Comparison of ENCODE assay signal across 11 cellular contexts in the genomic region with DNA sequence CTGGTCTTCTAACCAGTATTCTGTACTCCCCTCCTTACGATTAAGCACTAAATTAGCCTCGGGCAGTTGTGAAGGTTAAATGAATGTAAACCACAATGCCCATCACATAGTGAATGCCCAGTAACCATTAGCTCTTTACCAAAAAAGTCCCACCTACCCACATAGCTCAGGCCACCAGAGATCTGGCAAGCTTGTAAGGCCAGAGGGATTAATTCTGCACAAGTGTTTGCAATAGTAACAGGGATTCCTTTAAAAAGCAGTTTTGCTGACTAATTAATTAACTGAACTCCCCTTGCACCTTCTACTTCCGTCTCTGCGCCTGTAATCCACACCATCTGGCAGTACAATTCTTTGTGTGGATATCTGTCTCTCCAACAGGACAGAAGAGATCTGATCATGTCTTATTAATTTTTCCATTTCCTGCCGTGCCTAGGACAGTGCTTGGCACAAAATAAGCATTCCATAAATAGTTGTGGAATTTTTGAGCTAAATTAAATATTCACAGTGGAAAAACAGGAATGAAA. TPM values are rescaled to one million over a fixed set of nuclear protein-coding genes. Genes with fewer than 3 reads are reported as not detected.
DNase-seq lines count a peak whose midpoint lies in the region; ATAC-seq and TF ChIP-seq lines count a peak whose summit lies in the region.
"Had no signal": no experiment of that assay in that cellular context is flagged by ENCODE, and none has a peak within 500 bp of the region (broad histone marks: within the 10 kb centered on the region; RNA-seq: fewer than 3 reads in every experiment).

No MANE protein-coding gene starts in this region.

- peak overlapping the region; percentile 43 for H3K4me2 ChIP-seq in hepatocyte

- H3K27ac ChIP-seq in C4-2B (peak overlapping the region; percentile 61; the same call in 1 of the 2 replicates), SJCRH30 (no peak overlapping the region), hepatocyte (peak overlapping the region; percentile 26)
- H3K27ac ChIP-seq: suprapubic skin had no signal

- H3K27ac Mint-ChIP-seq in HFFc6, result no peak overlapping the region
- no peak overlapping the region for H3K27ac Mint-ChIP-seq in activated naive CD8-positive, alpha-beta T cell treated with anti-CD3 and anti-CD28 coated beads, Interleukin-2, amount 50 U/mL, for 24 hours
- H3K27ac Mint-ChIP-seq: CD4-positive, alpha-beta T cell had no signal

- DNase-seq in HFFc6 (no peak), SJCRH30 (peak; percentile 39 to 73), hepatocyte (ENCODE audit: low spot score) (no peak), kidney tubule cell (ENCODE audit: low spot score) (no peak), SKM-1 (lab: John Stamatoyannopoulos, UW; ENCODE audit: unreplicated experiment) (no peak)
- no peak for DNase-seq in activated T-cell treated with anti-CD3 and anti-CD28 coated beads, Interleukin-2, amount 50 U/mL, for 48 hours
- no peak for DNase-seq in activated naive CD8-positive, alpha-beta T cell treated with anti-CD3 and anti-CD28 coated beads, Interleukin-2, amount 50 U/mL, for 24 hours
- DNase-seq: CD4-positive, alpha-beta T cell had no signal

- TF ChIP-seq CTCF in C4-2B (conservative IDR thresholded peaks at IDR 0.05) (no peak), HFFc6 (IDR thresholded peaks at IDR 0.05) (no peak), hepatocyte (IDR thresholded peaks at IDR 0.05; ENCODE audit: poor library complexity) (no peak)

- H3K79me2 ChIP-seq in hepatocyte, result no peaks in the 10 kb centered on the region

- H3K9me2 ChIP-seq in hepatocyte (replicated peaks; ENCODE audit: insufficient read depth), result no peaks in the 10 kb centered on the region

- H3K36me3 ChIP-seq in SJCRH30, result no peaks in the 10 kb centered on the region
- H3K36me3 ChIP-seq in hepatocyte (replicated peaks; ENCODE audit: insufficient read depth, low read depth), result no peaks in the 10 kb centered on the region
- H3K36me3 ChIP-seq: gastroesophageal sphincter, suprapubic skin had no signal

- H3K9me3 ChIP-seq in SJCRH30 (replicated peaks) (no peaks in the 10 kb centered on the region), hepatocyte (ENCODE audit: low read depth) (no peaks in the 10 kb centered on the region)
- H3K9me3 ChIP-seq: gastroesophageal sphincter, suprapubic skin had no signal

- no peaks in the 10 kb centered on the region for H3K9me3 Mint-ChIP-seq in HFFc6
- no peaks in the 10 kb centered on the region for H3K9me3 Mint-ChIP-seq in activated naive CD8-positive, alpha-beta T cell treated with anti-CD3 and anti-CD28 coated beads, Interleukin-2, amount 50 U/mL, for 24 hours
- H3K9me3 Mint-ChIP-seq: CD4-positive, alpha-beta T cell had no signal

- peaks cover 20% of the 10 kb centered on the region for H3K4me1 Mint-ChIP-seq in HFFc6 (ENCODE audit: low read depth)
- no peaks in the 10 kb centered on the region for H3K4me1 Mint-ChIP-seq in activated naive CD8-positive, alpha-beta T cell treated with anti-CD3 and anti-CD28 coated beads, Interleukin-2, amount 50 U/mL, for 24 hours

- H2AFZ ChIP-seq in hepatocyte, result no peak overlapping the region

- H4K20me1 ChIP-seq in hepatocyte (ENCODE audit: insufficient read depth, poor library complexity, severe bottlenecking), result no peaks in the 10 kb centered on the region

- 56% methylated on average over 5 of the region's 5 CpGs for WGBS in hepatocyte (ENCODE audit: low lambda C conversion rate, missing lambda C conversion rate)

- H3K27me3 ChIP-seq in SJCRH30 (no peaks in the 10 kb centered on the region), hepatocyte (no peaks in the 10 kb centered on the region)
- H3K27me3 ChIP-seq: gastroesophageal sphincter, suprapubic skin had no signal

- H3K4me3 ChIP-seq in SJCRH30 (no peak overlapping the region), hepatocyte (no peak overlapping the region)
- H3K4me3 ChIP-seq: gastroesophageal sphincter, suprapubic skin had no signal

- peaks cover 20% of the 10 kb centered on the region for H3K27me3 Mint-ChIP-seq in HFFc6 (ENCODE audit: insufficient read depth)
- peaks cover 10% of the 10 kb centered on the region for H3K27me3 Mint-ChIP-seq in activated naive CD8-positive, alpha-beta T cell treated with anti-CD3 and anti-CD28 coated beads, Interleukin-2, amount 50 U/mL, for 24 hours

- peak overlapping the region; percentile 77; the same call in 1 of the 2 replicates for H3K4me3 Mint-ChIP-seq in HFFc6
- no peak overlapping the region for H3K4me3 Mint-ChIP-seq in activated naive CD8-positive, alpha-beta T cell treated with anti-CD3 and anti-CD28 coated beads, Interleukin-2, amount 50 U/mL, for 24 hours
- H3K4me3 Mint-ChIP-seq: CD4-positive, alpha-beta T cell had no signal

- no peaks in the 10 kb centered on the region for H3K36me3 Mint-ChIP-seq in HFFc6 (ENCODE audit: low read depth)
- H3K36me3 Mint-ChIP-seq in activated naive CD8-positive, alpha-beta T cell treated with anti-CD3 and anti-CD28 coated beads, Interleukin-2, amount 50 U/mL, for 24 hours (ENCODE audit: low read depth), result no peaks in the 10 kb centered on the region

- ATAC-seq in activated naive CD8-positive, alpha-beta T cell treated with anti-CD3 and anti-CD28 coated beads, Interleukin-2, amount 50 U/mL, for 24 hours, result no peak
- ATAC-seq: gastroesophageal sphincter had no signal

- H3K4me1 ChIP-seq in SJCRH30 (peaks cover 25% of the 10 kb centered on the region), hepatocyte (ENCODE audit: insufficient read depth) (no peaks in the 10 kb centered on the region)

RNA-seq across cellular contexts. Expression of gene IGFBP2, which starts 36.2 kb away (rescaled TPM):
- under 1 TPM in 2 of 6 experiments, not detected in 4; 0.28 to 0.40 TPM for total RNA-seq in HFFc6 (2021; fragmentation: NEBNext Ultra II Directional; extraction: Animal tissue kit (Norgen Biotek cat#: 25700))
- 175 and 188 TPM in 2 replicates for total RNA-seq in SJCRH30 (2014; rRNA removed; shearing (Covaris generic))
- 163 and 231 TPM in 2 replicates for total RNA-seq in hepatocyte
- 338 and 351 TPM in 2 replicates for polyA plus RNA-seq in hepatocyte
- total RNA-seq: CD4-positive, alpha-beta T cell had no signal

Comparison
In these comparisons a context has a peak if more than half of its experiments do, and no peak if none do; other contexts are left out.
1. DNase-seq: peak in SJCRH30 (2 of 2); none in HFFc6 (single experiment), hepatocyte (single experiment), kidney tubule cell (single experiment), activated T-cell treated with anti-CD3 and anti-CD28 coated beads, Interleukin-2, amount 50 U/mL, for 48 hours (0 of 2), SKM-1 (single experiment) and activated naive CD8-positive, alpha-beta T cell treated with anti-CD3 and anti-CD28 coated beads, Interleukin-2, amount 50 U/mL, for 24 hours (single experiment).
2. RNA of gene IGFBP2, which starts 36.2 kb away (total RNA-seq): 175 to 188 TPM in SJCRH30 and 163 to 231 TPM in hepatocyte; 0.28 to 0.40 TPM in HFFc6; every median in the first group is over 100 times any median in the second.